In the genomic region with DNA sequence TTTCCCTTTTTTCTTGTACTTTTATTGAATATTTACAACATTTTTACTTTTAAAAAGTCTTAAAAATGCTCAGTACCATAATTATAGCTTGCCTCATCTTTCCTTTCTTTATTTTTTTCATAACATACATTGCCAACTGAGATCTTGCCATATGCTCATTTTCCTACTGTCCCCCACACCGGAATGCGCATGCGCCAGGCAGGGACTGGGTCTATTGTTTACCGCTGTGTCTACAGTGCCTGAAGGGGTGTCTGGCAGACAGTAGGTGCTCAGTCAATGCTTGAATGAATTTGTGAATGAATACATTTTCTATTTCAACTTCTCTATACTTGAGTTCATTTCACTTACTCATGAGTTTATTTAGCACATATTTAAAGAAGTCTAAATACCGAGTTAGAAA, we compare ENCODE assay signal across 20 cellular contexts.
DNase-seq lines count a peak whose midpoint lies in the region; ATAC-seq, FAIRE-seq and TF ChIP-seq lines count a peak whose summit lies in the region.
"Had no signal": no experiment of that assay in that cellular context is flagged by ENCODE, and none has a peak within 500 bp of the region (broad histone marks: within the 10 kb centered on the region; RNA-seq: fewer than 3 reads in every experiment).

No MANE protein-coding gene starts in this region.

- no peaks in the 10 kb centered on the region for H3K4me1 Mint-ChIP-seq in effector memory CD8-positive, alpha-beta T cell (ENCODE audit: low read depth in 2 of 2)
- H3K4me1 Mint-ChIP-seq: CD4-positive, CD25-positive, alpha-beta regulatory T cell; CD8-positive, alpha-beta memory T cell had no signal

- no peak for TF ChIP-seq CTCF in kidney (IDR thresholded peaks at IDR 0.05; ENCODE audit: borderline replicate concordance, extremely low read depth, insufficient read depth)

- in situ Hi-C loops in HAP-1 (cut with MboI; ENCODE audit: low sequenced_read_pairs): no loop called here

- H3K27me3 Mint-ChIP-seq in effector memory CD8-positive, alpha-beta T cell: peaks cover 0 to 9% of the 10 kb centered on the region in 2 donors
- H3K27me3 Mint-ChIP-seq: CD4-positive, CD25-positive, alpha-beta regulatory T cell; CD8-positive, alpha-beta memory T cell had no signal

- H3K27ac ChIP-seq in kidney (ENCODE audit: low read depth in 2 of 2, low read length in 2 of 2): no peak overlapping the region

- no peak overlapping the region for H3K9ac ChIP-seq in kidney (ENCODE audit: low read length in 2 of 2)

- H3K36me3 ChIP-seq in HAP-1 (replicated peaks) (no peaks in the 10 kb centered on the region), kidney (ENCODE audit: control insufficient read depth in 1 of 2, insufficient read depth in 2 of 2, low read length in 2 of 2) (no peaks in the 10 kb centered on the region)
- H3K36me3 ChIP-seq: BE2C had no signal

- DNase-seq in HAP-1 (ENCODE audit: low spot score in 2 of 2) (peak; percentile 8 to 33), NCI-H446 treated with DMSO at 0.1 percent for 48 hours (lab: John Stamatoyannopoulos, UW) (peak; percentile 58), cerebellar cortex (ENCODE audit: low spot score) (peak; percentile 29), kidney (peak; percentile 19), NCI-H1048 (lab: John Stamatoyannopoulos, UW) (no peak)
- no peak for DNase-seq in effector memory CD8-positive, alpha-beta T cell
- no peak for DNase-seq in activated T-cell treated with anti-CD3 and anti-CD28 coated beads, Interleukin-2, amount 50 U/mL, for 1 hour
- DNase-seq: ACHN; BE2C; CD4-positive, CD25-positive, alpha-beta regulatory T cell; CD8-positive, alpha-beta memory T cell; COR-L47; DMS 273 treated with DMSO at 0.1 percent for 48 hours; DMS53; DND-41; EL; GOT3; H7 had no signal

- H3K4me1 ChIP-seq in HAP-1 (no peaks in the 10 kb centered on the region), kidney (ENCODE audit: control insufficient read depth in 1 of 2, insufficient read depth in 1 of 2, low read depth in 1 of 2, low read length in 2 of 2) (no peaks in the 10 kb centered on the region)
- H3K4me1 ChIP-seq: BE2C had no signal

- H3K4me3 Mint-ChIP-seq in effector memory CD8-positive, alpha-beta T cell: no peak overlapping the region
- H3K4me3 Mint-ChIP-seq: CD4-positive, CD25-positive, alpha-beta regulatory T cell; CD8-positive, alpha-beta memory T cell had no signal

- no peaks in the 10 kb centered on the region for H3K27me3 ChIP-seq in HAP-1 (ENCODE audit: low read depth)
- H3K27me3 ChIP-seq: BE2C had no signal

- H3K4me3 ChIP-seq in HAP-1: no peak overlapping the region
- H3K4me3 ChIP-seq in kidney (ENCODE audit: low read length in 2 of 2): no peak overlapping the region

- no peaks in the 10 kb centered on the region for H3K36me3 Mint-ChIP-seq in effector memory CD8-positive, alpha-beta T cell (ENCODE audit: insufficient read depth)
- H3K36me3 Mint-ChIP-seq: CD4-positive, CD25-positive, alpha-beta regulatory T cell; CD8-positive, alpha-beta memory T cell had no signal

- intact Hi-C loops in kidney (cut with DNase I): no loop called here

- H3K9me3 ChIP-seq in HAP-1 (no peaks in the 10 kb centered on the region), kidney (ENCODE audit: control insufficient read depth in 1 of 2, low read length in 2 of 2) (no peaks in the 10 kb centered on the region)
- H3K9me3 ChIP-seq: BE2C had no signal

- peaks cover 0 to 2% of the 10 kb centered on the region in 2 donors for H3K9me3 Mint-ChIP-seq in effector memory CD8-positive, alpha-beta T cell
- H3K9me3 Mint-ChIP-seq: CD8-positive, alpha-beta memory T cell had no signal

- ATAC-seq in effector memory CD8-positive, alpha-beta T cell (replicated peaks): no peak

- no peak for FAIRE-seq in kidney (lab: Jason Lieb, UNC)
- FAIRE-seq: GM12891, GM18507 had no signal

- no peak overlapping the region for H3K27ac Mint-ChIP-seq in effector memory CD8-positive, alpha-beta T cell
- H3K27ac Mint-ChIP-seq: CD4-positive, CD25-positive, alpha-beta regulatory T cell; CD8-positive, alpha-beta memory T cell had no signal

Comparison
In these comparisons a context has a peak if more than half of its experiments do, and no peak if none do; other contexts are left out.
1. DNase-seq: peak in HAP-1 (2 of 2), NCI-H446 treated with DMSO at 0.1 percent for 48 hours (single experiment), cerebellar cortex (single experiment) and kidney (single experiment); none in NCI-H1048 (single experiment), effector memory CD8-positive, alpha-beta T cell (0 of 3) and activated T-cell treated with anti-CD3 and anti-CD28 coated beads, Interleukin-2, amount 50 U/mL, for 1 hour (single experiment).